8 cellular contexts compared by ENCODE assay signal in the genomic region with DNA sequence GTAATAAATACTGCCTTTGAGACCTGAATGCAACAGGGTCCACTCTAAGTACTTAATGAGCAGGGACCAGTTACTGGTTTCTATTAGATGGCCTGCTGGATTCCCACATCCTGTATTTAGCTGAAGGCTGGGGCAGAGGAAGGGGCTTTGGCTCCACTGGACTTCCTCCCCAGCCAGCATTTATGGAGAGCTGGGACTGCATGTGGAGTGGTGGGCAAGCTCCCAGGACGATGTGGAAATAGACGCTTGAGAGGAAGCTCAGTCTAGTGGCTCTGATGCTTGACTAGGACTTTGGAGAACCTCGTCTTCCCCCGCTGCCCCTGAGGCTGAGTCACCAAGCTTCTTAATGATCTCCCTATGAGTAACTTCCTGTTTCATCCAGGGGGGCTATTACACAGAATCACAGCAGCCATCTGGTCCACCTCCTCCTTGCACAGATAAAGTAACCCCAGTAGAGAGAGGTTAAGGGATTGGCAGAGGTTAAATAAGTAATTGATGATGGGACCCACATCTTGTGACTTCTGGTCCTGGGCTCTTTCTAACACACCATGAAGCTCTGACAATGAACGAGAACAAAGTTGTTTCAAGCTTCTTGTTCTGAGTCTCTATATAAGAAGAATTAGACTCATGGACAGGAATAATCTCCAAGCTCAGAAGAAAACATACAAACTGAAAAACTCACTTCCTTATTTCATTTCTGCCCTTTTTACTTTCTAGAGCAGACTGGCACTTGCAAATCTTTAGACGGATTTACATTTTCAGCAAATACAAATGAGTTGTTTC.
DNase-seq lines count a peak whose midpoint lies in the region; ATAC-seq and TF ChIP-seq lines count a peak whose summit lies in the region.

No MANE protein-coding gene starts in this region.

- H3K4me3 ChIP-seq in Peyer's patch (no peak overlapping the region), duodenal mucosa (ENCODE audit: low read depth in 1 of 2, low read length in 2 of 2) (no peak overlapping the region)

- H3K27ac Mint-ChIP-seq in Calu3 (ENCODE audit: unreplicated experiment) (no peak overlapping the region), immature natural killer cell (no peak overlapping the region)

- BruUV-seq in Calu3 (replicated peaks; lab: Mats Ljungman, UMichigan): no TSS peak

- DNase-seq in Calu3 (peak; percentile 16), Peyer's patch (peak in 2 of 3 donors; percentile 35 to 82), myocyte (ENCODE audit: low read depth) (peak; percentile 67), immature natural killer cell (no peak)
- no peak for DNase-seq in stimulated activated naive CD4-positive, alpha-beta T cell (lab: John Stamatoyannopoulos, UW)

- TF ChIP-seq CTCF in Calu3 (IDR thresholded peaks at IDR 0.05; ENCODE audit: unreplicated experiment): no peak
- no peak for TF ChIP-seq CTCF in Peyer's patch (IDR thresholded peaks at IDR 0.05)

- peak overlapping the region in 3 of 4 donors; percentile 38 to 70 (median 68) for H3K27ac ChIP-seq in Peyer's patch
- H3K27ac ChIP-seq in duodenal mucosa (ENCODE audit: low read depth, low read length): peak overlapping the region; percentile 43

- no peaks in the 10 kb centered on the region for H3K27me3 Mint-ChIP-seq in Calu3 (ENCODE audit: unreplicated experiment)
- peaks cover 3 to 19% (median 6%) of the 10 kb centered on the region in 3 donors for H3K27me3 Mint-ChIP-seq in immature natural killer cell (ENCODE audit: low read depth in 3 of 3)

- H3K4me3 Mint-ChIP-seq in Calu3 (ENCODE audit: low read depth, unreplicated experiment): no peak overlapping the region
- H3K4me3 Mint-ChIP-seq in immature natural killer cell: no peak overlapping the region

- H3K4me1 Mint-ChIP-seq in Calu3 (ENCODE audit: low read depth, unreplicated experiment) (peaks cover 36% of the 10 kb centered on the region), immature natural killer cell (peaks cover 4 to 10% of the 10 kb centered on the region in 2 donors)

- no peaks in the 10 kb centered on the region for H3K9me3 ChIP-seq in Peyer's patch
- no peaks in the 10 kb centered on the region for H3K9me3 ChIP-seq in duodenal mucosa (ENCODE audit: control insufficient read depth in 1 of 2, low read length in 2 of 2)

- H3K9ac ChIP-seq in duodenal mucosa (ENCODE audit: low read depth in 1 of 2, low read length in 2 of 2): no peak overlapping the region

- H3K4me1 ChIP-seq in Peyer's patch (peaks cover 0 to 6% (median 0%) of the 10 kb centered on the region in 4 donors), duodenal mucosa (ENCODE audit: control insufficient read depth in 1 of 2, insufficient read depth in 2 of 2, low read length in 2 of 2) (peaks cover 13 to 16% of the 10 kb centered on the region in 2 donors)

- H3K27me3 ChIP-seq in Peyer's patch: no peaks in the 10 kb centered on the region
- no peaks in the 10 kb centered on the region for H3K27me3 ChIP-seq in duodenal mucosa (ENCODE audit: control insufficient read depth in 1 of 2, insufficient read depth in 2 of 2, low read length in 2 of 2)

- H3K9me3 Mint-ChIP-seq in Calu3 (ENCODE audit: low read depth, unreplicated experiment): no peaks in the 10 kb centered on the region
- H3K9me3 Mint-ChIP-seq in immature natural killer cell: no peaks in the 10 kb centered on the region

- intact Hi-C loops in Calu3 (cut with micrococcal nuclease; ENCODE audit: unreplicated experiment): no loop called here

- no peak for TF ChIP-seq POLR2A in Peyer's patch (IDR thresholded peaks at IDR 0.05)

- CTCF ChIA-PET in Calu3 (lab: Charles Lee): interaction anchor here (1.3 kb wide), 1 partner anchor 64 kb away, joined by 3 read pairs; no protein-coding TSS in a partner anchor

- H3K36me3 ChIP-seq in Peyer's patch: no peaks in the 10 kb centered on the region
- H3K36me3 ChIP-seq in duodenal mucosa (ENCODE audit: control insufficient read depth in 1 of 2, insufficient read depth in 2 of 2, low read length in 2 of 2): no peaks in the 10 kb centered on the region

- peak; percentile 80 for ATAC-seq in GM19023 (IDR thresholded peaks at IDR 0.05; ENCODE audit: unreplicated experiment)
- ATAC-seq in HG03064 (IDR thresholded peaks at IDR 0.05; ENCODE audit: low read depth, unreplicated experiment): peak; percentile 67

- H3K36me3 Mint-ChIP-seq in Calu3 (ENCODE audit: insufficient read depth, unreplicated experiment) (peaks cover 26% of the 10 kb centered on the region), immature natural killer cell (no peaks in the 10 kb centered on the region)

Comparison
In these comparisons a context has a peak if more than half of its experiments do, and no peak if none do; other contexts are left out.
1. DNase-seq: peak in Calu3 (single experiment), Peyer's patch (2 of 3) and myocyte (single experiment); none in stimulated activated naive CD4-positive, alpha-beta T cell (0 of 6) and immature natural killer cell (0 of 3).